11 cellular contexts compared by ENCODE assay signal in genomic region chr9:99127372-99128132, GRCh38. TPM values are rescaled to one million over a fixed set of nuclear protein-coding genes. Genes with fewer than 3 reads are reported as not detected.
DNase-seq lines count a peak whose midpoint lies in the region; ATAC-seq and TF ChIP-seq lines count a peak whose summit lies in the region.
"Had no signal": no experiment of that assay in that cellular context is flagged by ENCODE, and none has a peak within 500 bp of the region (broad histone marks: within the 10 kb centered on the region; RNA-seq: fewer than 3 reads in every experiment).

No MANE protein-coding gene starts in this region.

- no peak overlapping the region for H3K4me3 Mint-ChIP-seq in activated CD4-positive, alpha-beta T cell treated with anti-CD3 and anti-CD28 coated beads for 36 hours

- H3K27me3 ChIP-seq in gastrocnemius medialis, result no peaks in the 10 kb centered on the region
- H3K27me3 ChIP-seq in HAP-1 (ENCODE audit: low read depth), result no peaks in the 10 kb centered on the region

- CTCF ChIA-PET in activated CD4-positive, alpha-beta T cell treated with anti-CD3 and anti-CD28 coated beads for 36 hours (lab: Charles Lee), result interaction anchor here (0.8 to 1.7 kb wide), 3 partner anchors 9 to 14 kb away, joined by 4 to 5 read pairs (median 5); no protein-coding TSS in a partner anchor

- H3K27ac Mint-ChIP-seq in activated CD4-positive, alpha-beta T cell treated with anti-CD3 and anti-CD28 coated beads for 36 hours, result peak overlapping the region; percentile 61

- H3K4me3 ChIP-seq in astrocyte of the spinal cord (ENCODE audit: low read depth, low read length) (no peak overlapping the region), gastrocnemius medialis (no peak overlapping the region), HAP-1 (no peak overlapping the region)

- peaks cover 79% of the 10 kb centered on the region for H3K4me1 Mint-ChIP-seq in activated CD4-positive, alpha-beta T cell treated with anti-CD3 and anti-CD28 coated beads for 36 hours

- no peaks in the 10 kb centered on the region for H3K27me3 Mint-ChIP-seq in activated CD4-positive, alpha-beta T cell treated with anti-CD3 and anti-CD28 coated beads for 36 hours

- DNase-seq in activated CD4-positive, alpha-beta T cell treated with anti-CD3 and anti-CD28 coated beads for 36 hours, result no peak
- DNase-seq in activated CD4-positive, alpha-beta T cell treated with anti-CD3 and anti-CD28 coated beads for 4 hours, result no peak
- peak; percentile 60 for DNase-seq in astrocyte of the spinal cord (ENCODE audit: low read depth, low spot score)
- no peak for DNase-seq in gastrocnemius medialis
- DNase-seq in posterior cingulate gyrus, result no peak
- no peak for DNase-seq in HAP-1 (ENCODE audit: low spot score in 2 of 2)
- no peak for DNase-seq in caudate nucleus (lab: John Stamatoyannopoulos, UW)
- DNase-seq: 8988T; activated effector memory CD4-positive, alpha-beta T cell treated with Interleukin-2 at 50 U/mL for 16 hours; stimulated activated CD4-positive, alpha-beta T cell treated with anti-CD3 and anti-CD28 coated beads, Interleukin-2, amount 100 ng/mL, for 24 hours had no signal

- peak; percentile 83 for ATAC-seq in activated CD4-positive, alpha-beta T cell treated with anti-CD3 and anti-CD28 coated beads for 36 hours
- ATAC-seq in HG02981 (IDR thresholded peaks at IDR 0.05; ENCODE audit: unreplicated experiment) (peak; percentile 31), gastrocnemius medialis (peak; percentile 92)

- H3K9me3 ChIP-seq in gastrocnemius medialis, result no peaks in the 10 kb centered on the region
- no peaks in the 10 kb centered on the region for H3K9me3 ChIP-seq in HAP-1

- H3K36me3 ChIP-seq in gastrocnemius medialis (no peaks in the 10 kb centered on the region), HAP-1 (replicated peaks) (no peaks in the 10 kb centered on the region)

- H3K9me3 Mint-ChIP-seq in activated CD4-positive, alpha-beta T cell treated with anti-CD3 and anti-CD28 coated beads for 36 hours (ENCODE audit: low read depth), result peaks cover 3% of the 10 kb centered on the region

- POLR2A ChIA-PET in activated CD4-positive, alpha-beta T cell treated with anti-CD3 and anti-CD28 coated beads for 36 hours (lab: Charles Lee), result interaction anchor here (0.6 kb wide), 1 partner anchor 8 kb away, joined by 4 read pairs; no protein-coding TSS in a partner anchor

- in situ Hi-C loops in astrocyte of the spinal cord (cut with HindIII; ENCODE audit: low sequenced_read_pairs) (loop anchor here (25.0 kb wide), 1 partner anchor 115 kb away; no protein-coding TSS in a partner anchor), gastrocnemius medialis (cut with MboI; ENCODE audit: low sequenced_read_pairs in 4 of 4) (loop anchor here in 1 of 4 donors (25.0 kb wide), 1 partner anchor 140 kb away; no protein-coding TSS in a partner anchor), HAP-1 (cut with MboI; ENCODE audit: low sequenced_read_pairs) (no loop called here)

- H3K4me1 ChIP-seq in gastrocnemius medialis, result peaks cover 54 to 65% of the 10 kb centered on the region in 2 donors
- peaks cover 8% of the 10 kb centered on the region for H3K4me1 ChIP-seq in HAP-1

- intact Hi-C loops in activated CD4-positive, alpha-beta T cell treated with anti-CD3 and anti-CD28 coated beads for 36 hours (cut with DNase I, micrococcal nuclease), result loop anchor here in 1 of 2 experiments (1.0 to 2.0 kb wide), 2 partner anchors 8 to 21 kb away; no protein-coding TSS in a partner anchor
- intact Hi-C loops in gastrocnemius medialis (cut with DNase I; ENCODE audit: low total_unique reads), result no loop called here
- intact Hi-C loops in posterior cingulate gyrus (cut with DNase I), result no loop called here

- H3K27ac ChIP-seq in gastrocnemius medialis (peak overlapping the region in 3 of 4 donors; percentile 42 to 69 (median 52)), caudate nucleus (ENCODE audit: low read depth, low read length) (no peak overlapping the region)

- TF ChIP-seq CTCF in astrocyte of the spinal cord (IDR thresholded peaks at IDR 0.05; ENCODE audit: low read depth, low read length) (no peak), gastrocnemius medialis (IDR thresholded peaks at IDR 0.05 in 4 of 5, conservative IDR thresholded peaks at IDR 0.05 in 1 of 5) (no peak)

- peaks cover 29% of the 10 kb centered on the region for H3K36me3 Mint-ChIP-seq in activated CD4-positive, alpha-beta T cell treated with anti-CD3 and anti-CD28 coated beads for 36 hours (ENCODE audit: low read depth)

- TF ChIP-seq POLR2A in gastrocnemius medialis (IDR thresholded peaks at IDR 0.05), result no peak

RNA-seq across cellular contexts. Expression of gene TGFBR1, which starts 22.6 kb away (rescaled TPM):
- 10 to 100 TPM; 18.6 to 19.3 TPM for total RNA-seq in activated CD4-positive, alpha-beta T cell treated with anti-CD3 and anti-CD28 coated beads for 36 hours
- 10 to 100 TPM; 13.5 to 19.0 (median 14.3) TPM for total RNA-seq in gastrocnemius medialis

Comparison
In these comparisons a context has a peak if more than half of its experiments do, and no peak if none do; other contexts are left out.
1. ATAC-seq: peak in every context shown above with its lines; median percentile 92 in gastrocnemius medialis; 83 in activated CD4-positive, alpha-beta T cell treated with anti-CD3 and anti-CD28 coated beads for 36 hours; 31 in HG02981.